In genomic region chr20:60088236-60088635, GRCh38 we compare ENCODE assay signal across 17 cellular contexts.
"Had no signal": no experiment of that assay in that cellular context is flagged by ENCODE, and none has a peak within 500 bp of the region (broad histone marks: within the 10 kb centered on the region; RNA-seq: fewer than 3 reads in every experiment).

No MANE protein-coding gene starts in this region.

- H3K4me3 Mint-ChIP-seq: endodermal cell, type B pancreatic cell had no signal

- H3K4me1 ChIP-seq: colonic mucosa, psoas muscle, right lobe of liver had no signal

- H3K4me1 Mint-ChIP-seq: endodermal cell had no signal

- H3K27ac Mint-ChIP-seq: endodermal cell, type B pancreatic cell had no signal

- H3K36me3 ChIP-seq: colonic mucosa, left ventricle myocardium inferior, neutrophil, right lobe of liver, spleen, stomach had no signal

- H3K27ac ChIP-seq: colonic mucosa, foreskin keratinocyte, left ventricle myocardium inferior, neutrophil, psoas muscle, right lobe of liver, spleen, stomach had no signal

- H3K9me3 ChIP-seq: colonic mucosa, left ventricle myocardium inferior, neutrophil, psoas muscle, right lobe of liver had no signal

- DNase-seq: colonic mucosa; effector CD4-positive, alpha-beta T cell; endodermal cell; erythroblast; kidney; left ventricle myocardium inferior; mesenchymal stem cell; midbrain; psoas muscle; right lobe of liver; spleen; stimulated activated CD4-positive, alpha-beta T cell treated with anti-CD3 and anti-CD28 coated beads, Interleukin-1b, Interleukin-23, amount 100 ng/mL, for 48 hours; stomach had no signal

- H3K36me3 Mint-ChIP-seq: type B pancreatic cell had no signal

- H3K4me3 ChIP-seq: colonic mucosa, lung, right lobe of liver had no signal

- H3K27me3 ChIP-seq: right lobe of liver had no signal
